In genomic region chr11:76203937-76204336, GRCh38 we compare ENCODE assay signal across 25 cellular contexts.
"Had no signal": no experiment of that assay in that cellular context is flagged by ENCODE, and none has a peak within 500 bp of the region (broad histone marks: within the 10 kb centered on the region; RNA-seq: fewer than 3 reads in every experiment).

No MANE protein-coding gene starts in this region.

- H3K9me3 Mint-ChIP-seq: dendritic cell treated with granulocyte-macrophage colony-stimulating factor and Interleukin-4, amounts not matched to agents 40 ng/mL and 50 ng/mL, for 4 days; naive thymus-derived CD4-positive, alpha-beta T cell; nephron progenitor cell; stimulated activated naive CD8-positive, alpha-beta T cell treated with anti-CD3 and anti-CD28 coated beads, Interleukin-15, amount 100 ng/mL, for 72 hours had no signal

- H3K27ac Mint-ChIP-seq: dendritic cell treated with granulocyte-macrophage colony-stimulating factor and Interleukin-4, amounts not matched to agents 40 ng/mL and 50 ng/mL, for 4 days; naive thymus-derived CD4-positive, alpha-beta T cell; nephron progenitor cell; stimulated activated naive CD8-positive, alpha-beta T cell treated with anti-CD3 and anti-CD28 coated beads, Interleukin-15, amount 100 ng/mL, for 72 hours had no signal

- H3K4me3 ChIP-seq: colonic mucosa, esophagus squamous epithelium, heart right ventricle, left lung, prostate gland, right atrium auricular region, skin epidermis, suprapubic skin, transverse colon, vagina had no signal

- H3K4me3 Mint-ChIP-seq: dendritic cell treated with granulocyte-macrophage colony-stimulating factor and Interleukin-4, amounts not matched to agents 40 ng/mL and 50 ng/mL, for 4 days; nephron progenitor cell; stimulated activated naive CD8-positive, alpha-beta T cell treated with anti-CD3 and anti-CD28 coated beads, Interleukin-15, amount 100 ng/mL, for 72 hours had no signal

- H3K36me3 Mint-ChIP-seq: naive thymus-derived CD4-positive, alpha-beta T cell had no signal

- DNase-seq: colonic mucosa; effector memory CD4-positive, alpha-beta T cell; erythroblast; esophagus squamous epithelium; foreskin melanocyte; glutamatergic neuron; hippocampal formation; left cardiac atrium; mesenchymal stem cell; midbrain; naive thymus-derived CD4-positive, alpha-beta T cell; nephron progenitor cell; stimulated activated CD4-positive, alpha-beta T cell treated with anti-CD3 and anti-CD28 coated beads, Interleukin-15, amount 100 ng/mL, for 24 hours; stimulated activated CD4-positive, alpha-beta T cell treated with anti-CD3 and anti-CD28 coated beads, Interleukin-2, amount 100 ng/mL, for 48 hours; stimulated activated naive CD4-positive, alpha-beta T cell; stimulated activated naive CD8-positive, alpha-beta T cell treated with anti-CD3 and anti-CD28 coated beads, Interleukin-15, amount 100 ng/mL, for 72 hours; transverse colon had no signal

- ATAC-seq: heart right ventricle; left cardiac atrium; left lung; naive thymus-derived CD4-positive, alpha-beta T cell; stimulated activated naive CD8-positive, alpha-beta T cell treated with anti-CD3 and anti-CD28 coated beads, Interleukin-15, amount 100 ng/mL, for 72 hours had no signal
